ENCODE assay signal across 6 cellular contexts in the genomic region with DNA sequence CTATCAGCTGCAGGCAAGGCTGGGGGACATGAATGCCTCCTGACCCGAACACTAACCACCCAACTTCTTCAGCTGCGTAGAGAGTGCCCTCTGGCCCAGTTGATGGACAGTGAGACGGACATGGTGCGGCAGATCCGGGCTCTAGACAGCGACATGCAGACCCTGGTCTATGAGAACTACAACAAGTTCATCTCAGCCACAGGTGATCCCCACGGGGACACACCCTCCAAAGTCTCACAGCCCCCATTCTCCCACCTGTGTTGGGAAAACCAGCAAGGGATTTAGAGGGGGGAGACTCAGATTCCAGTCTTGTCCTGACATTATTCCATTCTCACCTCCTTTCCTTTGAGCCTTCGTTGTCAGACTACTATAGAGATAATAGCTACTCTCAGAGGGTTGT. TPM values are rescaled to one million over a fixed set of nuclear protein-coding genes. Genes with fewer than 3 reads are reported as not detected.
DNase-seq lines count a peak whose midpoint lies in the region; TF ChIP-seq lines count a peak whose summit lies in the region.

No MANE protein-coding gene starts in this region.

- TF ChIP-seq CTCF in fibroblast of villous mesenchyme (IDR thresholded peaks at IDR 0.05; ENCODE audit: insufficient read depth, low read depth, low read length) (no peak), suprapubic skin (IDR thresholded peaks at IDR 0.05) (no peak)

- H3K36me3 ChIP-seq in SJCRH30 (no peaks in the 10 kb centered on the region), suprapubic skin (no peaks in the 10 kb centered on the region)

- peaks cover 6% of the 10 kb centered on the region for H3K4me1 ChIP-seq in SJCRH30
- H3K4me1 ChIP-seq in suprapubic skin = peaks cover 38% of the 10 kb centered on the region

- H3K27ac ChIP-seq in SJCRH30 (no peak overlapping the region), suprapubic skin (peak overlapping the region; percentile 91)

- WGBS in suprapubic skin = 68% methylated on average over 2 of the region's 8 CpGs

- no peak for TF ChIP-seq POLR2A in suprapubic skin (IDR thresholded peaks at IDR 0.05)

- H3K9me3 ChIP-seq in SJCRH30 (replicated peaks) (no peaks in the 10 kb centered on the region), suprapubic skin (no peaks in the 10 kb centered on the region)

- peak overlapping the region; percentile 99 for H3K4me3 ChIP-seq in SJCRH30
- H3K4me3 ChIP-seq in fibroblast of villous mesenchyme (ENCODE audit: low read depth, low read length) = peak overlapping the region; percentile 79
- H3K4me3 ChIP-seq in suprapubic skin = peak overlapping the region; percentile 95

- TF ChIP-seq EP300 in suprapubic skin (IDR thresholded peaks at IDR 0.05) = no peak

- H3K27me3 ChIP-seq in SJCRH30 (no peaks in the 10 kb centered on the region), suprapubic skin (no peaks in the 10 kb centered on the region)

- DNase-seq in SJCRH30 (no peak), fibroblast of villous mesenchyme (ENCODE audit: low read depth) (no peak), suprapubic skin (ENCODE audit: low spot score in 2 of 2) (no peak), DMS 273 (lab: John Stamatoyannopoulos, UW; ENCODE audit: unreplicated experiment) (no peak), islet precursor cell (no peak), glomerular visceral epithelial cell (ENCODE audit: extremely low spot score) (no peak)

RNA-seq across cellular contexts. Expression of gene VPS51, which starts 0.9 kb away (rescaled TPM):
- 59.6 and 86.6 TPM in 2 replicates for total RNA-seq in SJCRH30 (2014; rRNA removed; shearing (Covaris generic))
- 104 and 169 TPM in 2 replicates for total RNA-seq in fibroblast of villous mesenchyme
- total RNA-seq in suprapubic skin = 100 to 1,000 TPM; 465 to 843 (median 596) TPM

RNA-seq across cellular contexts. Expression of gene ZFPL1, which starts 12.9 kb away (rescaled TPM):
- 17.6 and 19.2 TPM in 2 replicates for total RNA-seq in SJCRH30 (2014; rRNA removed; shearing (Covaris generic))
- total RNA-seq in fibroblast of villous mesenchyme = 28.9 and 46.7 TPM in 2 replicates
- 10 to 100 TPM; 34.1 to 58.5 (median 41.9) TPM for total RNA-seq in suprapubic skin

RNA-seq across cellular contexts. Expression of gene CDCA5, which starts 13.1 kb away (rescaled TPM):
- 80.6 and 87.3 TPM in 2 replicates for total RNA-seq in SJCRH30 (2014; rRNA removed; shearing (Covaris generic))
- 7.4 and 15.5 TPM in 2 replicates for total RNA-seq in fibroblast of villous mesenchyme
- total RNA-seq in suprapubic skin = 1 to 10 TPM in 3 of 4 donors, under 1 TPM in 1; 0.91 to 6.8 (median 1.4) TPM

RNA-seq across cellular contexts. Expression of gene TM7SF2, which starts 14.7 kb away (rescaled TPM):
- total RNA-seq in SJCRH30 (2014; rRNA removed; shearing (Covaris generic)) = 2.9 and 3.7 TPM in 2 replicates
- total RNA-seq in fibroblast of villous mesenchyme (31.6 and 45.8 TPM in 2 replicates), suprapubic skin (100 to 1,000 TPM in 2 of 4 donors, 10 to 100 TPM in 2; 76.5 to 214 (median 145) TPM)

RNA-seq across cellular contexts. Expression of gene ZNHIT2, which starts 20.6 kb away (rescaled TPM):
- total RNA-seq in SJCRH30 (2014; rRNA removed; shearing (Covaris generic)) = 8.3 and 9.4 TPM in 2 replicates
- total RNA-seq in fibroblast of villous mesenchyme (11.2 and 15.1 TPM in 2 replicates), suprapubic skin (10 to 100 TPM in 3 of 4 donors, 1 to 10 TPM in 1; 9.0 to 23.3 (median 17.6) TPM)
